7 cellular contexts compared by ENCODE assay signal in the genomic region with DNA sequence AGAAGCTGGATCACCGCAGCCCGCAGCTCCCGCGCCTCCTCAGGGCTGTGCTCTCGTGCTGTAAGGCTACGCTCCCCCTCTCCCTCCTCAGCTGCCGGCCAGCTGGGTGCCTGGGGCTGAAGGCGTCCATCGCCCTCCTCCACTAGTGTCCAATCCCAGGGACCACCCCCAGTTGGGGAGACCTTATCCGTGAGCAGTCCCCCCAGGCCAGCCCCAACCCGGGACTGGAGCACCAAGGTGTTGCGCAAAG. TPM values are rescaled to one million over a fixed set of nuclear protein-coding genes. Genes with fewer than 3 reads are reported as not detected.
DNase-seq lines count a peak whose midpoint lies in the region; ATAC-seq and TF ChIP-seq lines count a peak whose summit lies in the region.

No MANE protein-coding gene starts in this region.

- no peak overlapping the region for H3K9ac ChIP-seq in iPS-18a (ENCODE audit: low read length)

- TF ChIP-seq CTCF in HEK293 (tag by site-specific recombination; IDR thresholded peaks at IDR 0.05) = no peak
- TF ChIP-seq CTCF in activated CD8-positive, alpha-beta T cell treated with anti-CD3 and anti-CD28 coated beads for 36 hours (IDR thresholded peaks at IDR 0.05) = no peak

- no peaks in the 10 kb centered on the region for H3K9me3 ChIP-seq in HEK293 (ENCODE audit: control insufficient read depth, insufficient read depth, low read depth, low read length)
- no peaks in the 10 kb centered on the region for H3K9me3 ChIP-seq in iPS-18a (ENCODE audit: control insufficient read depth, low read depth, low read length)

- H3K9me3 Mint-ChIP-seq in activated CD8-positive, alpha-beta T cell treated with anti-CD3 and anti-CD28 coated beads for 36 hours = no peaks in the 10 kb centered on the region
- no peaks in the 10 kb centered on the region for H3K9me3 Mint-ChIP-seq in stimulated activated naive CD8-positive, alpha-beta T cell treated with anti-CD3 and anti-CD28 coated beads, Interleukin-15, amount 100 ng/mL, for 72 hours

- H3K36me3 ChIP-seq in HEK293 (ENCODE audit: control insufficient read depth in 2 of 2, insufficient read depth in 1 of 2, low read length in 2 of 2) = peaks cover 0 to 44% of the 10 kb centered on the region in 2 experiments; a peak in 1 of 3 replicates
- no peaks in the 10 kb centered on the region for H3K36me3 ChIP-seq in iPS-18a (ENCODE audit: control insufficient read depth, low read depth, low read length)

- H3K4me1 Mint-ChIP-seq in activated CD8-positive, alpha-beta T cell treated with anti-CD3 and anti-CD28 coated beads for 36 hours (ENCODE audit: low read depth) = peaks cover 26% of the 10 kb centered on the region
- H3K4me1 Mint-ChIP-seq in stimulated activated naive CD8-positive, alpha-beta T cell treated with anti-CD3 and anti-CD28 coated beads, Interleukin-15, amount 100 ng/mL, for 72 hours = peaks cover 60% of the 10 kb centered on the region

- H3K27me3 Mint-ChIP-seq in activated CD8-positive, alpha-beta T cell treated with anti-CD3 and anti-CD28 coated beads for 36 hours = peaks cover 4% of the 10 kb centered on the region
- H3K27me3 Mint-ChIP-seq in stimulated activated naive CD8-positive, alpha-beta T cell treated with anti-CD3 and anti-CD28 coated beads, Interleukin-15, amount 100 ng/mL, for 72 hours = peaks cover 23% of the 10 kb centered on the region

- intact Hi-C loops in activated CD8-positive, alpha-beta T cell treated with anti-CD3 and anti-CD28 coated beads for 36 hours (cut with micrococcal nuclease) = no loop called here

- no peak for DNase-seq in activated CD8-positive, alpha-beta T cell treated with anti-CD3 and anti-CD28 coated beads for 36 hours
- no peak for DNase-seq in stimulated activated naive CD8-positive, alpha-beta T cell treated with anti-CD3 and anti-CD28 coated beads, Interleukin-15, amount 100 ng/mL, for 72 hours
- DNase-seq in NCI-H2171 (lab: John Stamatoyannopoulos, UW) (no peak), mucosa of gallbladder (ENCODE audit: low spot score) (no peak)

- H3K4me3 ChIP-seq in HEK293 (ENCODE audit: low read depth, low read length) (peak overlapping the region; percentile 76), iPS-18a (ENCODE audit: low read length) (peak overlapping the region; percentile 37)

- no peaks in the 10 kb centered on the region for H3K4me1 ChIP-seq in HEK293 (ENCODE audit: control insufficient read depth, insufficient read depth, low read length)
- H3K4me1 ChIP-seq in iPS-18a (ENCODE audit: control insufficient read depth, low read depth, low read length) = peaks cover 4% of the 10 kb centered on the region

- no peak overlapping the region for H3K27ac ChIP-seq in HEK293 (ENCODE audit: extremely low read depth, low read depth, low read length)
- H3K27ac ChIP-seq in iPS-18a (ENCODE audit: low read length) = no peak overlapping the region

- H3K4me3 Mint-ChIP-seq in activated CD8-positive, alpha-beta T cell treated with anti-CD3 and anti-CD28 coated beads for 36 hours = peak overlapping the region; percentile 89
- peak overlapping the region; percentile 94 to 96 for H3K4me3 Mint-ChIP-seq in stimulated activated naive CD8-positive, alpha-beta T cell treated with anti-CD3 and anti-CD28 coated beads, Interleukin-15, amount 100 ng/mL, for 72 hours

- no peak for ATAC-seq in activated CD8-positive, alpha-beta T cell treated with anti-CD3 and anti-CD28 coated beads for 36 hours
- ATAC-seq in stimulated activated naive CD8-positive, alpha-beta T cell treated with anti-CD3 and anti-CD28 coated beads, Interleukin-15, amount 100 ng/mL, for 72 hours = no peak
- no peak for ATAC-seq in GM21619 (IDR thresholded peaks at IDR 0.05; ENCODE audit: unreplicated experiment)

- POLR2A ChIA-PET in HEK293 (lab: Yijun Ruan, JAX) = interaction anchor here (0.5 to 2.7 kb wide), 8 partner anchors 9 to 510 kb away, joined by 3 to 23 read pairs (median 4); a partner anchor contains a TSS
- POLR2A ChIA-PET in activated CD8-positive, alpha-beta T cell treated with anti-CD3 and anti-CD28 coated beads for 36 hours (lab: Charles Lee) = interaction anchor here (0.6 to 2.5 kb wide), 16 partner anchors 9 to 273 kb away, joined by 3 to 15 read pairs (median 3); a partner anchor contains a TSS

- peak overlapping the region; percentile 89 for H3K27ac Mint-ChIP-seq in activated CD8-positive, alpha-beta T cell treated with anti-CD3 and anti-CD28 coated beads for 36 hours
- peak overlapping the region; percentile 96 to 97 for H3K27ac Mint-ChIP-seq in stimulated activated naive CD8-positive, alpha-beta T cell treated with anti-CD3 and anti-CD28 coated beads, Interleukin-15, amount 100 ng/mL, for 72 hours

- peaks cover 30% of the 10 kb centered on the region for H3K27me3 ChIP-seq in iPS-18a (ENCODE audit: control insufficient read depth, insufficient read depth, low read length)

- CTCF ChIA-PET in HEK293 (lab: Yijun Ruan, JAX) = interaction anchor here (0.6 to 4.3 kb wide), 39 partner anchors 9 to 910 kb away, joined by 3 to 45 read pairs (median 5); a partner anchor contains a TSS
- CTCF ChIA-PET in activated CD8-positive, alpha-beta T cell treated with anti-CD3 and anti-CD28 coated beads for 36 hours (lab: Charles Lee) = interaction anchor here (0.6 to 12.0 kb wide), 62 partner anchors 9 to 518 kb away, joined by 3 to 235 read pairs (median 6); a partner anchor contains a TSS

- H3K36me3 Mint-ChIP-seq in activated CD8-positive, alpha-beta T cell treated with anti-CD3 and anti-CD28 coated beads for 36 hours (ENCODE audit: low read depth) = peaks cover 18% of the 10 kb centered on the region

TF ChIP-seq in HEK293, 187 proteins besides CTCF, POLR2A, EP300 and RAD21:
- TF ChIP-seq KLF7 (tag by site-specific recombination; IDR thresholded peaks at IDR 0.05; ENCODE audit: borderline replicate concordance) = no peak
- no peak for TF ChIP-seq TRIM28 (IDR thresholded peaks at IDR 0.05; ENCODE audit: borderline replicate concordance, low read length)
- no peak for TF ChIP-seq ZNF114 (tag by site-specific recombination; IDR thresholded peaks at IDR 0.05)
- TF ChIP-seq ZEB2 (tag by site-specific recombination; IDR thresholded peaks at IDR 0.05) = no peak
- TF ChIP-seq IKZF3 (tag by site-specific recombination; IDR thresholded peaks at IDR 0.05) = no peak
- TF ChIP-seq, protein P1, sequence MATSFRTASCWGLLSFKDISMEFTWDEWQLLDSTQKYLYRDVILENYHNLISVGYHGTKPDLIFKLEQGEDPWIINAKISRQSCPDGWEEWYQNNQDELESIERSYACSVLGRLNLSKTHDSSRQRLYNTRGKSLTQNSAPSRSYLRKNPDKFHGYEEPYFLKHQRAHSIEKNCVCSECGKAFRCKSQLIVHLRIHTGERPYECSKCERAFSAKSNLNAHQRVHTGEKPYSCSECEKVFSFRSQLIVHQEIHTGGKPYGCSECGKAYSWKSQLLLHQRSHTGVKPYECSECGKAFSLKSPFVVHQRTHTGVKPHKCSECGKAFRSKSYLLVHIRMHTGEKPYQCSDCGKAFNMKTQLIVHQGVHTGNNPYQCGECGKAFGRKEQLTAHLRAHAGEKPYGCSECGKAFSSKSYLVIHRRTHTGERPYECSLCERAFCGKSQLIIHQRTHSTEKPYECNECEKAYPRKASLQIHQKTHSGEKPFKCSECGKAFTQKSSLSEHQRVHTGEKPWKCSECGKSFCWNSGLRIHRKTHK (tag by site-specific recombination; IDR thresholded peaks at IDR 0.05) = no peak
- no peak for TF ChIP-seq ZNF354C (tag by site-specific recombination; IDR thresholded peaks at IDR 0.05; ENCODE audit: borderline replicate concordance, low read depth)
- TF ChIP-seq ZNF621 (tag by site-specific recombination; IDR thresholded peaks at IDR 0.05) = no peak
- TF ChIP-seq ZNF211 (tag by site-specific recombination; IDR thresholded peaks at IDR 0.05; ENCODE audit: low read depth) = no peak
- TF ChIP-seq ZNF155 (tag by site-specific recombination; IDR thresholded peaks at IDR 0.05) = no peak
- TF ChIP-seq, protein P2, sequence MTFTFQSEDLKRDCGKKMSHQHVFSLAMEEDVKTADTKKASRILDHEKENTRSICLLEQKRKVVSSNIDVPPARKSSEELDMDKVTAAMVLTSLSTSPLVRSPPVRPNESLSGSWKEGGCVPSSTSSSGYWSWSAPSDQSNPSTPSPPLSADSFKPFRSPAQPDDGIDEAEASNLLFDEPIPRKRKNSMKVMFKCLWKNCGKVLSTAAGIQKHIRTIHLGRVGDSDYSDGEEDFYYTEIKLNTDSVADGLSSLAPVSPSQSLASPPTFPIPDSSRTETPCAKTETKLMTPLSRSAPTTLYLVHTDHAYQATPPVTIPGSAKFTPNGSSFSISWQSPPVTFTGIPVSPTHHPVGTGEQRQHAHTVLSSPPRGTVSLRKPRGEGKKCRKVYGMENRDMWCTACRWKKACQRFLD (tag by site-specific recombination; IDR thresholded peaks at IDR 0.05) = no peak

RNA-seq across cellular contexts. Expression of a gene that starts 1.2 kb away (rescaled TPM):
- total RNA-seq in activated CD8-positive, alpha-beta T cell treated with anti-CD3 and anti-CD28 coated beads for 36 hours = 10 to 100 TPM; 30.9 to 31.1 TPM
- 22.2 TPM for total RNA-seq in mucosa of gallbladder

RNA-seq across cellular contexts. Expression of a gene that starts 7.3 kb away (rescaled TPM):
- 1 to 10 TPM in 1 of 2 experiments, under 1 TPM in 1; 0.90 to 1.2 TPM for total RNA-seq in activated CD8-positive, alpha-beta T cell treated with anti-CD3 and anti-CD28 coated beads for 36 hours
- total RNA-seq in mucosa of gallbladder = 3.5 TPM

RNA-seq across cellular contexts. Expression of a gene that starts 54.2 kb away (rescaled TPM):
- 1 to 10 TPM; 1.6 to 2.1 TPM for total RNA-seq in activated CD8-positive, alpha-beta T cell treated with anti-CD3 and anti-CD28 coated beads for 36 hours
- 1.4 TPM for total RNA-seq in mucosa of gallbladder

RNA-seq across cellular contexts. Expression of a gene that starts 59.0 kb away (rescaled TPM):
- total RNA-seq in activated CD8-positive, alpha-beta T cell treated with anti-CD3 and anti-CD28 coated beads for 36 hours = 100 to 1,000 TPM; 101 to 109 TPM
- 99.2 TPM for total RNA-seq in mucosa of gallbladder
